In the genomic region with DNA sequence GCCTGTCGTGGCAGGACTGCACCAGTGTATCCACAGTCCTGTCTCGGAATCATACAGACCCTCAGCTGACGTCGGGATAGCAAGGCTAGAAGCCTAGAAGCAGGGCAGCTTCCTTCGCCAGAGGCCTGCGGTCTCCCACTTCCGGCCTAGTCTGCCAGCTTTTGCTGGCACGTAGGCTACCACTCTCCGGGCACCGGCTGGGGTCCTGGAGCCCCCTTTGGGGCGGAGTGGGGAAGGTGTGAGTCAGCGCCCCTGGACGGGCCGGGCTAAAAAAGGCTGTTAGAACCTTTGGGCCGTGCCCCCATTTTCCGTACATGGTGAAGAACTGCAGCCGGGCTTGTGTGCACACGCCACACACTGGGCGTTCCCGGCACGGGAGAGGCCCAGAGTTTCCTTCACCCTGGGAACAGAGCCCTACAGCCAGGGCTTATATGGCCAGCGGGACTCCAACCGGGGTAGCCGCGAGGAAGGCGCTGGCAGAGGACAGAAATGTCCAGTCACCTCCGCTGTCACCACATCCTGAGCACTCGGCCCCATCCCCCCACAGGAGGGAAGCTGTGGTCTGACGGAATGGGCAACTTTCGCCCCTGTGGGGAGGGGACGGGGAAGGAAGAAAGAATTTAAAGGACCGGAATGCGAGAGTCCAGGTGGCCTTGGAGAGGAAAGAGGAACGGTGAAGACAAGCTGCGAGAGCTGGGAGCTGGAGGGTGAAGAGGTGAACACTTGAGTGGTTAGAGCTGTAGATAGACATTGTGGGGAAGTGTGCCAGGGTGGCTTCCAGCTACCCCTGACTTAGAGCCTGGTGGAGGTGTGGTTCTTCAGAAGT, we compare ENCODE assay signal across 8 cellular contexts. TPM values are rescaled to one million over a fixed set of nuclear protein-coding genes. Genes with fewer than 3 reads are reported as not detected.
DNase-seq lines count a peak whose midpoint lies in the region; ATAC-seq lines count a peak whose summit lies in the region.

No MANE protein-coding gene starts in this region.

- H2BK120ac ChIP-seq in mesenchymal stem cell (ENCODE audit: low read depth, low read length), result no peak overlapping the region

- peak overlapping the region; percentile 76 for H4K8ac ChIP-seq in mesenchymal stem cell (ENCODE audit: low read length)

- no peaks in the 10 kb centered on the region for H3K9me3 ChIP-seq in mesenchymal stem cell (ENCODE audit: control insufficient read depth, low read length)

- peak overlapping the region; percentile 69 for H2BK5ac ChIP-seq in mesenchymal stem cell (ENCODE audit: low read depth, low read length, poor library complexity, severe bottlenecking)

- H3K4me2 ChIP-seq in mesenchymal stem cell (ENCODE audit: low read length, poor library complexity, severe bottlenecking), result peak overlapping the region; percentile 70

- peak overlapping the region; percentile 0 to 44 for H3K18ac ChIP-seq in mesenchymal stem cell (ENCODE audit: low read depth in 1 of 2, low read length in 2 of 2)

- ATAC-seq in GM21390 (IDR thresholded peaks at IDR 0.05; ENCODE audit: unreplicated experiment), result peak; percentile 24

- peak overlapping the region; percentile 3 for H4K91ac ChIP-seq in mesenchymal stem cell (ENCODE audit: low read length)

- no peaks in the 10 kb centered on the region for H3K4me1 ChIP-seq in ACC112 (ENCODE audit: control insufficient read depth, insufficient read depth, low read length, unreplicated experiment)
- peaks cover 8% of the 10 kb centered on the region for H3K4me1 ChIP-seq in mesenchymal stem cell (ENCODE audit: control insufficient read depth, insufficient read depth, low read depth, low read length)

- H3K14ac ChIP-seq in mesenchymal stem cell (ENCODE audit: low read length in 2 of 2), result no peak overlapping the region

- no peaks in the 10 kb centered on the region for H3K36me3 ChIP-seq in ACC112 (ENCODE audit: insufficient read depth, low read length)
- H3K36me3 ChIP-seq in mesenchymal stem cell (ENCODE audit: control insufficient read depth in 1 of 2, insufficient read depth in 2 of 2, low read depth in 1 of 2, low read length in 2 of 2), result no peaks in the 10 kb centered on the region

- no peak overlapping the region for H2AK5ac ChIP-seq in mesenchymal stem cell (ENCODE audit: low read length, severe bottlenecking)

- no peak overlapping the region for H3K23ac ChIP-seq in mesenchymal stem cell (ENCODE audit: low read length in 2 of 2)

- DNase-seq in NCI-H146 treated with DMSO at 0.1 percent for 48 hours (lab: John Stamatoyannopoulos, UW; ENCODE audit: unreplicated experiment) (peak; percentile 41), mesenchymal stem cell (peak; percentile 84), NCI-H524 treated with DMSO at 0.1 percent for 48 hours (lab: John Stamatoyannopoulos, UW) (no peak)
- peak; percentile 64 for DNase-seq in activated CD4-positive, alpha-beta T cell treated with anti-CD3 and anti-CD28 coated beads, Interleukin-2, amount 50 U/mL, for 1 hour
- peak; percentile 52 for DNase-seq in effector CD4-positive, alpha-beta T cell
- DNase-seq in stimulated activated naive CD4-positive, alpha-beta T cell treated with Interleukin-2 at 50 U/mL for 16 hours (lab: John Stamatoyannopoulos, UW), result peak; percentile 44

- H3K4ac ChIP-seq in mesenchymal stem cell (ENCODE audit: low read depth in 1 of 2, low read length in 2 of 2), result peak overlapping the region; percentile 67 to 73

- H3K27me3 ChIP-seq in ACC112 (ENCODE audit: insufficient read depth, low read length), result no peaks in the 10 kb centered on the region
- no peaks in the 10 kb centered on the region for H3K27me3 ChIP-seq in mesenchymal stem cell (ENCODE audit: control insufficient read depth in 1 of 2, insufficient read depth in 1 of 2, low read length in 2 of 2)

- H2BK15ac ChIP-seq in mesenchymal stem cell (ENCODE audit: low read depth, poor library complexity, severe bottlenecking), result peak overlapping the region; percentile 30

- H2AFZ ChIP-seq in ACC112 (ENCODE audit: low read length, unreplicated experiment) (no peak overlapping the region), mesenchymal stem cell (ENCODE audit: low read depth, low read length) (peak overlapping the region; percentile 46)

- H3K4me3 ChIP-seq in ACC112 (ENCODE audit: low read depth, low read length) (peak overlapping the region; percentile 84), mesenchymal stem cell (ENCODE audit: insufficient read depth in 1 of 2, low read depth in 1 of 2, low read length in 2 of 2) (peak overlapping the region; percentile 2 to 75)

- H3K27ac ChIP-seq in ACC112 (ENCODE audit: low read depth, low read length) (peak overlapping the region; percentile 97), mesenchymal stem cell (ENCODE audit: low read length, poor library complexity, severe bottlenecking) (peak overlapping the region; percentile 73)

- H2BK12ac ChIP-seq in mesenchymal stem cell (ENCODE audit: low read length in 2 of 2), result peak overlapping the region in 1 of 2 experiments; percentile 54

- no peaks in the 10 kb centered on the region for H3K79me2 ChIP-seq in ACC112 (ENCODE audit: control insufficient read depth, insufficient read depth, low read length, unreplicated experiment)

- no peaks in the 10 kb centered on the region for H3K79me1 ChIP-seq in mesenchymal stem cell (replicated peaks; ENCODE audit: low read length, poor library complexity, severe bottlenecking)

- WGBS in mesenchymal stem cell, result 3% methylated on average over 21 of the region's 35 CpGs

- H3K9ac ChIP-seq in mesenchymal stem cell (ENCODE audit: low read length), result peak overlapping the region; percentile 88

RNA-seq across cellular contexts. Expression of a gene that starts 4.6 kb away (rescaled TPM):
- polyA plus RNA-seq in mesenchymal stem cell (2013, experiment 1 of 2), result 0.83 TPM
- polyA plus RNA-seq in mesenchymal stem cell (2013, experiment 2 of 2), result 0.66 TPM

RNA-seq across cellular contexts. Expression of a gene that starts 4.6 kb away (rescaled TPM):
- polyA plus RNA-seq in mesenchymal stem cell (2013, experiment 1 of 2), result 302 TPM
- 293 TPM for polyA plus RNA-seq in mesenchymal stem cell (2013, experiment 2 of 2)

RNA-seq across cellular contexts. Expression of a gene that starts 19.0 kb away (rescaled TPM):
- polyA plus RNA-seq in mesenchymal stem cell (2013, experiment 1 of 2), result 9.3 TPM
- 9.3 TPM for polyA plus RNA-seq in mesenchymal stem cell (2013, experiment 2 of 2)

RNA-seq across cellular contexts. Expression of a gene that starts 32.9 kb away (rescaled TPM):
- 0.18 TPM for polyA plus RNA-seq in mesenchymal stem cell (2013, experiment 1 of 2)
- 0.18 TPM for polyA plus RNA-seq in mesenchymal stem cell (2013, experiment 2 of 2)

RNA-seq across cellular contexts. Expression of a gene that starts 43.6 kb away (rescaled TPM):
- 13.7 TPM for polyA plus RNA-seq in mesenchymal stem cell (2013, experiment 1 of 2)
- 13.6 TPM for polyA plus RNA-seq in mesenchymal stem cell (2013, experiment 2 of 2)
